Comparison of ENCODE assay signal across 9 cellular contexts in genomic region chr10:84193846-84194423, GRCh38. TPM values are rescaled to one million over a fixed set of nuclear protein-coding genes. Genes with fewer than 3 reads are reported as not detected.
DNase-seq lines count a peak whose midpoint lies in the region; TF ChIP-seq lines count a peak whose summit lies in the region.
"Had no signal": no experiment of that assay in that cellular context is flagged by ENCODE, and none has a peak within 500 bp of the region (broad histone marks: within the 10 kb centered on the region; RNA-seq: fewer than 3 reads in every experiment).

No MANE protein-coding gene starts in this region.

- in situ Hi-C loops in GM23248 (cut with MboI), result no loop called here

- H3K27me3 Mint-ChIP-seq in brain, result peaks cover 37% of the 10 kb centered on the region

- H3K9me3 ChIP-seq in GM23248 (ENCODE audit: low read depth) (no peaks in the 10 kb centered on the region), muscle layer of duodenum (ENCODE audit: control insufficient read depth in 1 of 2, low read length in 2 of 2) (no peaks in the 10 kb centered on the region)

- no peaks in the 10 kb centered on the region for H3K79me2 ChIP-seq in GM23248 (ENCODE audit: insufficient read depth)

- peak overlapping the region; percentile 66 to 77 (median 75) for H3K4me3 Mint-ChIP-seq in brain

- H3K36me3 ChIP-seq in GM23248 (ENCODE audit: low read depth) (no peaks in the 10 kb centered on the region), muscle layer of duodenum (ENCODE audit: control insufficient read depth in 1 of 2, insufficient read depth in 2 of 2, low read length in 2 of 2) (no peaks in the 10 kb centered on the region)

- H3K27ac ChIP-seq in GM23248 (no peak overlapping the region), muscle layer of duodenum (ENCODE audit: low read length) (no peak overlapping the region)

- DNase-seq in AG10803 (ENCODE audit: low read depth), result no peak
- DNase-seq in GM23248, result no peak
- DNase-seq in NCI-H1930 (lab: John Stamatoyannopoulos, UW), result no peak
- no peak for DNase-seq in NCI-H510A treated with DMSO at 0.1 percent for 48 hours (lab: John Stamatoyannopoulos, UW)
- DNase-seq in NCI-H748 treated with DMSO at 0.1 percent for 48 hours (lab: John Stamatoyannopoulos, UW), result no peak
- no peak for DNase-seq in activated CD4-positive, alpha-beta T cell treated with anti-CD3 and anti-CD28 coated beads, Interleukin-2, amount 50 U/mL, for 48 hours

- H3K4me1 ChIP-seq in GM23248 (ENCODE audit: insufficient read depth), result no peaks in the 10 kb centered on the region
- H3K4me1 ChIP-seq in muscle layer of duodenum (ENCODE audit: control insufficient read depth in 1 of 2, insufficient read depth in 2 of 2, low read length in 2 of 2), result peaks cover 0 to 10% of the 10 kb centered on the region in 2 donors

- H4K20me1 ChIP-seq in GM23248 (ENCODE audit: insufficient read depth), result no peaks in the 10 kb centered on the region

- no peaks in the 10 kb centered on the region for H3K9me3 Mint-ChIP-seq in brain

- peaks cover 16% of the 10 kb centered on the region for H3K4me1 Mint-ChIP-seq in brain

- H3F3A ChIP-seq in GM23248 (ENCODE audit: insufficient read depth), result no peaks in the 10 kb centered on the region

- TF ChIP-seq CTCF in AG10803 (conservative IDR thresholded peaks at IDR 0.05; ENCODE audit: low read length), result no peak
- TF ChIP-seq CTCF in brain (conservative IDR thresholded peaks at IDR 0.05), result no peak

- WGBS in GM23248 (ENCODE audit: low coverage in 1 of 2, low lambda C conversion rate in 2 of 2, missing lambda C conversion rate in 2 of 2), 2 experiments, result 7 to 9% methylated on average over 5 of the region's 5 CpGs

- H3K9me2 ChIP-seq in GM23248 (ENCODE audit: insufficient read depth), result no peaks in the 10 kb centered on the region

- peak overlapping the region; percentile 32 for H3K4me2 ChIP-seq in GM23248 (ENCODE audit: unreplicated experiment)

- H3K27ac Mint-ChIP-seq in brain, result no peak overlapping the region

- peaks cover 53% of the 10 kb centered on the region for H3K27me3 ChIP-seq in GM23248 (replicated peaks; ENCODE audit: insufficient read depth)
- H3K27me3 ChIP-seq in muscle layer of duodenum (ENCODE audit: low read depth, low read length), result peaks cover 35% of the 10 kb centered on the region

- no peak overlapping the region for H3K9ac ChIP-seq in GM23248

- H3K4me3 ChIP-seq in AG10803 (ENCODE audit: low read length) (peak overlapping the region; percentile 20), GM23248 (peak overlapping the region; percentile 41), muscle layer of duodenum (ENCODE audit: low read depth in 1 of 2, low read length in 2 of 2) (peak overlapping the region; percentile 30 to 67)

- H2AFZ ChIP-seq in GM23248, result peak overlapping the region; percentile 23; the same call in 1 of the 2 replicates

- H3K36me3 Mint-ChIP-seq in brain, result no peaks in the 10 kb centered on the region

RNA-seq across cellular contexts. Expression of gene CDHR1, which starts 0.4 kb away (rescaled TPM):
- total RNA-seq in GM23248 (2014; rRNA removed; shearing (Covaris generic)), result not detected in 2 replicates
- not detected in 2 replicates for polyA plus RNA-seq in GM23248 (2016; fragmentation: Nextera tagmentation; extraction: Ambion mirVana)
- polyA plus RNA-seq in brain (ENCODE audit: insufficient read depth, low read depth, low replicate concordance), result 6.4 TPM
- total RNA-seq: T-helper 2 cell treated with Interferon-gamma antibody and Interleukin-4, amounts not matched to agents 100 ng/mL and 5 ng/mL, for 36 hours had no signal

RNA-seq across cellular contexts. Expression of gene GPR15LG, which starts 20.3 kb away (rescaled TPM):
- not detected in 2 replicates for total RNA-seq in GM23248 (2014; rRNA removed; shearing (Covaris generic))
- polyA plus RNA-seq in GM23248 (2016; fragmentation: Nextera tagmentation; extraction: Ambion mirVana), result not detected in 2 replicates
- not detected for polyA plus RNA-seq in brain (ENCODE audit: insufficient read depth, low read depth, low replicate concordance)
- total RNA-seq: T-helper 2 cell treated with Interferon-gamma antibody and Interleukin-4, amounts not matched to agents 100 ng/mL and 5 ng/mL, for 36 hours had no signal

RNA-seq across cellular contexts. Expression of gene LRIT2, which starts 31.4 kb away (rescaled TPM):
- not detected in 2 replicates for total RNA-seq in GM23248 (2014; rRNA removed; shearing (Covaris generic))
- polyA plus RNA-seq in GM23248 (2016; fragmentation: Nextera tagmentation; extraction: Ambion mirVana) (not detected in 2 replicates), brain (ENCODE audit: insufficient read depth, low read depth, low replicate concordance) (not detected)
- total RNA-seq: T-helper 2 cell treated with Interferon-gamma antibody and Interleukin-4, amounts not matched to agents 100 ng/mL and 5 ng/mL, for 36 hours had no signal

RNA-seq across cellular contexts. Expression of gene LRIT1, which starts 47.4 kb away (rescaled TPM):
- not detected in 2 replicates for total RNA-seq in GM23248 (2014; rRNA removed; shearing (Covaris generic))
- polyA plus RNA-seq in GM23248 (2016; fragmentation: Nextera tagmentation; extraction: Ambion mirVana) (not detected in 2 replicates), brain (ENCODE audit: insufficient read depth, low read depth, low replicate concordance) (not detected)
- total RNA-seq: T-helper 2 cell treated with Interferon-gamma antibody and Interleukin-4, amounts not matched to agents 100 ng/mL and 5 ng/mL, for 36 hours had no signal

RNA-seq across cellular contexts. Expression of gene RGR, which starts 50.9 kb away (rescaled TPM):
- not detected in 2 replicates for total RNA-seq in GM23248 (2014; rRNA removed; shearing (Covaris generic))
- not detected in 2 replicates for polyA plus RNA-seq in GM23248 (2016; fragmentation: Nextera tagmentation; extraction: Ambion mirVana)
- 3.9 TPM for polyA plus RNA-seq in brain (ENCODE audit: insufficient read depth, low read depth, low replicate concordance)
- total RNA-seq: T-helper 2 cell treated with Interferon-gamma antibody and Interleukin-4, amounts not matched to agents 100 ng/mL and 5 ng/mL, for 36 hours had no signal
